ENCODE assay signal across 12 cellular contexts in genomic region chr16:52709286-52709685, GRCh38.
A peak's percentile ranks its signal among the peaks of the same experiment; 100 is the strongest.
DNase-seq lines count a peak whose midpoint lies in the region; ATAC-seq and TF ChIP-seq lines count a peak whose summit lies in the region.
"Had no signal": no experiment of that assay in that cellular context is flagged by ENCODE, and none has a peak within 500 bp of the region (broad histone marks: within the 10 kb centered on the region; RNA-seq: fewer than 3 reads in every experiment).

No MANE protein-coding gene starts in this region.

- 0 out of 2 replicates have a peak, but pooled peaks have one; percentile 13 for TF ChIP-seq CTCF in A673 (conservative IDR thresholded peaks at IDR 0.05; ENCODE audit: low read depth, low read length)
- TF ChIP-seq CTCF in H9 (conservative IDR thresholded peaks at IDR 0.05): peak; percentile 46; the same call in 1 of the 3 replicates
- TF ChIP-seq CTCF in endodermal cell (conservative IDR thresholded peaks at IDR 0.05): peak; percentile 56

- no peak overlapping the region for H4K91ac ChIP-seq in H9 (ENCODE audit: insufficient read length, low read depth, low read length)

- H2BK15ac ChIP-seq in H9 (ENCODE audit: low read depth, low read length) (no peak overlapping the region), mesendoderm (replicated peaks; ENCODE audit: low read depth) (no peak overlapping the region)

- DNase-seq in A673 (ENCODE audit: low spot score) (no peak), H9 (no peak), endodermal cell (peak; percentile 49), mesendoderm (peak; percentile 34), KBM-7 (no peak), cerebellar cortex (ENCODE audit: low spot score) (no peak)
- DNase-seq: CD8-positive, alpha-beta T cell; DMS79; NCI-H1092 treated with DMSO at 0.1 percent for 48 hours; NCI-H2227 treated with DMSO at 0.1 percent for 48 hours had no signal

- no peak overlapping the region for H3T11ph ChIP-seq in H9 (ENCODE audit: low read length)

- H3K36me3 ChIP-seq in A673 (ENCODE audit: insufficient read depth, low read length, poor library complexity, severe bottlenecking) (no peaks in the 10 kb centered on the region), endodermal cell (ENCODE audit: control insufficient read depth, insufficient read depth, low read length) (no peaks in the 10 kb centered on the region), mesendoderm (ENCODE audit: control insufficient read depth, insufficient read depth, low read length) (no peaks in the 10 kb centered on the region)

- no peak overlapping the region for H2BK5ac ChIP-seq in H9 (ENCODE audit: insufficient read length, low read length)
- H2BK5ac ChIP-seq in mesendoderm (ENCODE audit: low read length): no peak overlapping the region

- H3K27ac ChIP-seq in A673 (ENCODE audit: low read depth, low read length, poor library complexity, severe bottlenecking) (no peak overlapping the region), H9 (ENCODE audit: insufficient read length, low read depth, low read length) (no peak overlapping the region), endodermal cell (ENCODE audit: low read depth, low read length) (no peak overlapping the region), mesendoderm (ENCODE audit: low read depth, low read length) (no peak overlapping the region)

- POLR2A ChIA-PET in A673 (lab: Charles Lee; ENCODE audit: low non-redundant PET): no interaction called here

- CTCF ChIA-PET in A673 (lab: Charles Lee): no interaction called here

- H3K4me2 ChIP-seq in H9 (ENCODE audit: insufficient read depth, insufficient read length, low read length) (no peak overlapping the region), mesendoderm (ENCODE audit: low read length) (no peak overlapping the region)

- peaks cover 12 to 14% of the 10 kb centered on the region in 2 experiments for H3K4me1 Mint-ChIP-seq in H9
- H3K4me1 Mint-ChIP-seq in endodermal cell: peaks cover 11% of the 10 kb centered on the region

- H3K27me3 ChIP-seq in A673 (replicated peaks; ENCODE audit: insufficient read depth, low read depth, low read length, poor library complexity) (peaks cover 23% of the 10 kb centered on the region), H9 (ENCODE audit: insufficient read depth, low read length) (no peaks in the 10 kb centered on the region), endodermal cell (ENCODE audit: control insufficient read depth, insufficient read depth, low read length, poor library complexity, severe bottlenecking) (no peaks in the 10 kb centered on the region), mesendoderm (ENCODE audit: insufficient read depth, low read length, poor library complexity) (no peaks in the 10 kb centered on the region)

- intact Hi-C loops in A673 (cut with micrococcal nuclease; ENCODE audit: unreplicated experiment): no loop called here

- no peak overlapping the region for H3K4me3 Mint-ChIP-seq in H9
- H3K4me3 Mint-ChIP-seq in endodermal cell: no peak overlapping the region
- H3K4me3 Mint-ChIP-seq: CD8-positive, alpha-beta T cell had no signal

- no CpG with 5 or more reads among the region's 3 CpGs for WGBS in H9 (ENCODE audit: extremely low coverage, insufficient read length, low lambda C conversion rate)
- 55% methylated on average over 3 of the region's 3 CpGs; no CpG with 5 or more reads in 1 of the 2 experiments for WGBS in endodermal cell (ENCODE audit: insufficient coverage in 1 of 2, insufficient read length in 1 of 2), 2 experiments
- WGBS in mesendoderm (ENCODE audit: extremely low coverage, insufficient coverage, low lambda C conversion rate): no CpG with 5 or more reads among the region's 3 CpGs

- BruUV-seq in A673 (replicated peaks; lab: Mats Ljungman, UMichigan): no TSS peak

- no peak overlapping the region for H2BK20ac ChIP-seq in H9 (ENCODE audit: low read depth, low read length, poor library complexity, severe bottlenecking)

- no peak overlapping the region for H2BK12ac ChIP-seq in H9 (ENCODE audit: insufficient read length, low read depth, low read length)

- H2BK120ac ChIP-seq in H9 (ENCODE audit: low read depth, low read length, poor library complexity, severe bottlenecking) (no peak overlapping the region), mesendoderm (ENCODE audit: low read depth, low read length) (no peak overlapping the region)

- no peaks in the 10 kb centered on the region for H3K9me3 ChIP-seq in A673 (ENCODE audit: low read depth, low read length, poor library complexity, severe bottlenecking)
- no peaks in the 10 kb centered on the region for H3K9me3 ChIP-seq in H9 (ENCODE audit: control insufficient read depth, low read depth, low read length)
- H3K9me3 ChIP-seq in endodermal cell (ENCODE audit: control insufficient read depth, low read length): no peaks in the 10 kb centered on the region

- H3K36me3 Mint-ChIP-seq in H9 (ENCODE audit: insufficient read depth in 1 of 3, low read depth in 3 of 3) (peaks cover 0 to 2% (median 0%) of the 10 kb centered on the region in 3 experiments; a peak in 2 of 7 replicates), endodermal cell (ENCODE audit: low read depth) (no peaks in the 10 kb centered on the region)
- H3K36me3 Mint-ChIP-seq: CD8-positive, alpha-beta T cell had no signal

- H4K8ac ChIP-seq in H9 (replicated peaks; ENCODE audit: insufficient read length, low read depth, low read length) (no peak overlapping the region), mesendoderm (ENCODE audit: low read depth, low read length) (no peak overlapping the region)

- no peak overlapping the region for H3K27ac Mint-ChIP-seq in H9
- no peak overlapping the region for H3K27ac Mint-ChIP-seq in endodermal cell
- H3K27ac Mint-ChIP-seq: CD8-positive, alpha-beta T cell had no signal

- no peaks in the 10 kb centered on the region for H3K79me1 ChIP-seq in H9 (ENCODE audit: insufficient read depth, low read depth, low read length, poor library complexity, severe bottlenecking)
- H3K79me1 ChIP-seq in mesendoderm (ENCODE audit: low read length): no peaks in the 10 kb centered on the region

- H3K4me1 ChIP-seq in A673 (ENCODE audit: insufficient read depth, low read length, poor library complexity, severe bottlenecking) (peaks cover 22% of the 10 kb centered on the region), H9 (ENCODE audit: insufficient read depth, low read length) (no peaks in the 10 kb centered on the region), endodermal cell (ENCODE audit: control insufficient read depth, insufficient read depth, low read length) (no peaks in the 10 kb centered on the region), mesendoderm (ENCODE audit: control insufficient read depth, low read depth, low read length) (no peaks in the 10 kb centered on the region)

- H3K14ac ChIP-seq in H9 (ENCODE audit: insufficient read depth, low read length): no peak overlapping the region

- H3K56ac ChIP-seq in H9 (ENCODE audit: insufficient read length, low read depth, low read length) (no peak overlapping the region), mesendoderm (ENCODE audit: low read length) (no peak overlapping the region)

- H3K9ac ChIP-seq in H9 (ENCODE audit: extremely low read depth, insufficient read length, low read length): no peak overlapping the region
- no peak overlapping the region for H3K9ac ChIP-seq in endodermal cell (ENCODE audit: extremely low read depth, low read length, poor library complexity, severe bottlenecking)
- H3K9ac ChIP-seq in mesendoderm (ENCODE audit: low read length): no peak overlapping the region

- H3K4me3 ChIP-seq in A673 (ENCODE audit: low read depth, low read length, poor library complexity, severe bottlenecking) (no peak overlapping the region), endodermal cell (ENCODE audit: low read length) (no peak overlapping the region), mesendoderm (ENCODE audit: low read length) (no peak overlapping the region)

- no peak overlapping the region for H2AK5ac ChIP-seq in H9 (ENCODE audit: insufficient read length, low read length)
- H2AK5ac ChIP-seq in mesendoderm (ENCODE audit: low read length): no peak overlapping the region

- in situ Hi-C loops in KBM-7 (cut with MboI; ENCODE audit: low pct_unique_long_range_greater_than_20kb, low sequenced_read_pairs): no loop called here

- H4K5ac ChIP-seq in H9 (ENCODE audit: insufficient read length, low read depth, low read length): no peak overlapping the region
- no peak overlapping the region for H4K5ac ChIP-seq in mesendoderm (ENCODE audit: low read length)

- H3K23ac ChIP-seq in H9 (ENCODE audit: insufficient read length, low read depth, low read length) (no peak overlapping the region), mesendoderm (ENCODE audit: low read length) (no peak overlapping the region)

- H3K4ac ChIP-seq in H9 (ENCODE audit: low read depth, low read length) (no peak overlapping the region), mesendoderm (ENCODE audit: low read depth, low read length) (no peak overlapping the region)

- ATAC-seq in GM21447 (IDR thresholded peaks at IDR 0.05; ENCODE audit: unreplicated experiment): no peak
- ATAC-seq: CD8-positive, alpha-beta T cell; HCT116 had no signal

- H3K27me3 Mint-ChIP-seq in H9 (ENCODE audit: low read depth) (no peaks in the 10 kb centered on the region), endodermal cell (ENCODE audit: insufficient read depth) (peaks cover 3% of the 10 kb centered on the region)

- H3K18ac ChIP-seq in H9 (ENCODE audit: insufficient read length, low read depth, low read length): no peak overlapping the region
- H3K18ac ChIP-seq in mesendoderm (ENCODE audit: low read length): no peak overlapping the region

- H3K9me3 Mint-ChIP-seq in H9: no peaks in the 10 kb centered on the region; a peak in 2 of 5 replicates
- H3K9me3 Mint-ChIP-seq in endodermal cell: no peaks in the 10 kb centered on the region

- H3K23me2 ChIP-seq in H9 (ENCODE audit: insufficient read length, low read depth, low read length, poor library complexity, severe bottlenecking): no peaks in the 10 kb centered on the region

- H4K20me1 ChIP-seq in H9 (ENCODE audit: control insufficient read depth, insufficient read depth, insufficient read length): no peaks in the 10 kb centered on the region

- H3K79me2 ChIP-seq in H9 (ENCODE audit: insufficient read depth, low read length): no peaks in the 10 kb centered on the region
- no peaks in the 10 kb centered on the region for H3K79me2 ChIP-seq in mesendoderm (ENCODE audit: control insufficient read depth, insufficient read depth, low read length)

- H2AFZ ChIP-seq in H9 (ENCODE audit: low read length): no peak overlapping the region

Comparison
In these comparisons a context has a peak if more than half of its experiments do, and no peak if none do; other contexts are left out.
1. DNase-seq: peak in endodermal cell (single experiment) and mesendoderm (single experiment); none in A673 (single experiment), H9 (single experiment), KBM-7 (single experiment) and cerebellar cortex (single experiment).
2. Peak in every context shown above with its lines, with median percentiles within 50 percentile points of each other: CTCF ChIP-seq.